Comparison of ENCODE assay signal across 8 cellular contexts in the genomic region with DNA sequence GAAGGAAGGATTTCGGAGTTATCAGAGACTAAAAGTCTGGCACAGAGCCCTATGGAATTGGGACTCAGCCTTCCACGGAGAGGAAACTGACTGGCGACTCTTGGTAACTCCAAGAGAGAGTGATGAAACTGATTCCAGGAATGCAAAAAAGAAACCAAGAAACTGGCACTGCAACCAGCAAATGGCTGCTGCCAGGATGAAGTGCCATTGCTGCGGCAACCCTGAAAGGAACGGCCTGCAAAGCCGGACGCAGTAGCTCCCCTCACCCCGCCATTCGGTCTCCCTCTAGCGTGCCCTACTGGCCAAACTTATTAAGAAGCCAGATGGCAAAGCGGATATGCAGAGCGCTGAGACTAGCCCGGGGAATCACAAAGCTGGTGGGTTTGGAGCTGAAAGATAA.
DNase-seq lines count a peak whose midpoint lies in the region; ATAC-seq and TF ChIP-seq lines count a peak whose summit lies in the region.

No MANE protein-coding gene starts in this region.

- peak; percentile 49 for DNase-seq in AG20443 (ENCODE audit: low spot score)
- DNase-seq in RPMI7951 (ENCODE audit: low read depth), result peak; percentile 3
- peak; percentile 38 for DNase-seq in epithelial cell of proximal tubule (ENCODE audit: low read depth)
- peak; percentile 90 for DNase-seq in mesendoderm
- DNase-seq in aorta, result peak; percentile 78
- DNase-seq in NCI-H1048 (lab: John Stamatoyannopoulos, UW), result no peak

- no peak overlapping the region for H3K23ac ChIP-seq in mesendoderm (ENCODE audit: low read length)

- H2AK5ac ChIP-seq in mesendoderm (ENCODE audit: low read length), result no peak overlapping the region

- no peaks in the 10 kb centered on the region for H3K9me3 ChIP-seq in aorta (ENCODE audit: control insufficient read depth, low read length)

- H3K36me3 ChIP-seq in mesendoderm (ENCODE audit: control insufficient read depth, insufficient read depth, low read length) (no peaks in the 10 kb centered on the region), aorta (ENCODE audit: control insufficient read depth in 1 of 2, insufficient read depth in 2 of 2, low read length in 1 of 2) (no peaks in the 10 kb centered on the region)

- H3K4me1 ChIP-seq in mesendoderm (ENCODE audit: control insufficient read depth, low read depth, low read length) (no peaks in the 10 kb centered on the region), aorta (ENCODE audit: control insufficient read depth in 1 of 2, insufficient read depth in 2 of 2, low read length in 2 of 2) (peaks cover 0 to 5% of the 10 kb centered on the region in 2 donors)

- H3K9ac ChIP-seq in mesendoderm (ENCODE audit: low read length), result no peak overlapping the region

- no peak overlapping the region for H2BK15ac ChIP-seq in mesendoderm (replicated peaks; ENCODE audit: low read depth)

- no peak overlapping the region for H2BK5ac ChIP-seq in mesendoderm (ENCODE audit: low read length)

- H3K4ac ChIP-seq in mesendoderm (ENCODE audit: low read depth, low read length), result no peak overlapping the region

- WGBS in mesendoderm (ENCODE audit: extremely low coverage, insufficient coverage, low lambda C conversion rate), result no CpG with 5 or more reads among the region's 13 CpGs
- WGBS in aorta, 2 donors, result 1 to 7% methylated on average over 13 of the region's 13 CpGs

- intact Hi-C loops in aorta (cut with DNase I), result no loop called here

- H3K4me3 ChIP-seq in epithelial cell of proximal tubule (ENCODE audit: low read depth, low read length), result peak overlapping the region; percentile 32
- no peak overlapping the region for H3K4me3 ChIP-seq in mesendoderm (ENCODE audit: low read length)
- peak overlapping the region in 1 of 2 donors; percentile 41 for H3K4me3 ChIP-seq in aorta (ENCODE audit: low read length in 2 of 2)

- peak; percentile 84 for TF ChIP-seq CTCF in epithelial cell of proximal tubule (conservative IDR thresholded peaks at IDR 0.05; ENCODE audit: low read depth, low read length)

- no peak overlapping the region for H3K4me2 ChIP-seq in mesendoderm (ENCODE audit: low read length)

- H4K8ac ChIP-seq in mesendoderm (ENCODE audit: low read depth, low read length), result no peak overlapping the region

- H4K5ac ChIP-seq in mesendoderm (ENCODE audit: low read length), result no peak overlapping the region

- H3K79me2 ChIP-seq in mesendoderm (ENCODE audit: control insufficient read depth, insufficient read depth, low read length), result no peaks in the 10 kb centered on the region

- ATAC-seq in GM18867 (IDR thresholded peaks at IDR 0.05; ENCODE audit: unreplicated experiment), result peak; percentile 57
- peak; percentile 51 for ATAC-seq in HG03066 (IDR thresholded peaks at IDR 0.05; ENCODE audit: low read depth, unreplicated experiment)
- peak; percentile 89 for ATAC-seq in aorta (ENCODE audit: low FRiP score)

- no peaks in the 10 kb centered on the region for H3K79me1 ChIP-seq in mesendoderm (ENCODE audit: low read length)

- H3K18ac ChIP-seq in mesendoderm (ENCODE audit: low read length), result no peak overlapping the region

- H3K27me3 ChIP-seq in mesendoderm (ENCODE audit: insufficient read depth, low read length, poor library complexity) (no peaks in the 10 kb centered on the region), aorta (ENCODE audit: control insufficient read depth in 1 of 2, insufficient read depth in 2 of 2, low read length in 1 of 2) (no peaks in the 10 kb centered on the region)

- H3K27ac ChIP-seq in mesendoderm (ENCODE audit: low read depth, low read length), result no peak overlapping the region
- no peak overlapping the region for H3K27ac ChIP-seq in aorta (ENCODE audit: low read depth in 1 of 2, low read length in 2 of 2)

- no peak overlapping the region for H3K56ac ChIP-seq in mesendoderm (ENCODE audit: low read length)

- no peak overlapping the region for H2BK120ac ChIP-seq in mesendoderm (ENCODE audit: low read depth, low read length)
